In the genomic region with DNA sequence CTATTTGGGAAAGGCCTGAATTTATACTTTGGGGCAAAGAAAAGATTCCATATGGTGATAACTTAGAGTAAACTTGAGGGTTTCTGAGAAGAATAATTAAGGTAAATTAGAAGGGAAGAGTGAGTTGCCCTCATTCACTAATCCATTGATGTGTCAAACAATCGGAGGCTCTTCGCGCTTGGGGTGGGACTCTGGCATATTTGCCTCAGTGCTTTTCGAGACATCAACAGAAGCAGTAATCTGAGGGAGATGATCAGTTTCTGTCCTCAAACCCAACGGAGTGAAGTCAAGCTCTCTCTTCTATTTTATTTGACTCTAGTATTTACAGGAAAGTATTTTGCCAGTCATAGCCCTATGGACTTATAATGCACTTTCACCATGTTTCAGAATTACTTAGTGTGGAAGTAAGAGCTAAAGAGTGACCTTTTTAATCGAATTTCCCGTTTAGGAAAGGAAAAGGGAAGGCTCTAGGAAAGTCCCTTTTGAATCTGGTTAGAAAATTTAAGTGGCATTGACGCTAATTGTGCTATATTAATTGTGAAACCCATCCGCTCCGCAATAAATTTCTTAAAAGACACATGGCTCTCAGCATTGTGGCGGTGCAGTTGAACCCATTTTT, we compare ENCODE assay signal across 8 cellular contexts. TPM values are rescaled to one million over a fixed set of nuclear protein-coding genes. Genes with fewer than 3 reads are reported as not detected.
DNase-seq lines count a peak whose midpoint lies in the region; ATAC-seq and TF ChIP-seq lines count a peak whose summit lies in the region.

No MANE protein-coding gene starts in this region.

- intact Hi-C loops in colonic mucosa (cut with DNase I): no loop called here

- peak overlapping the region; percentile 5 for H3K27ac ChIP-seq in CD4-positive, CD25-positive, alpha-beta regulatory T cell (ENCODE audit: insufficient read depth, low read length, poor library complexity, severe bottlenecking)
- peak overlapping the region; percentile 96 for H3K27ac ChIP-seq in colonic mucosa
- H3K27ac ChIP-seq in muscle layer of duodenum (ENCODE audit: low read length): peak overlapping the region; percentile 94

- peaks cover under 1 to 55% (median 31%) of the 10 kb centered on the region in 4 donors for H3K4me1 Mint-ChIP-seq in CD4-positive, CD25-positive, alpha-beta regulatory T cell

- H2AFZ ChIP-seq in Loucy (ENCODE audit: low read length): no peak overlapping the region

- ATAC-seq in CD4-positive, CD25-positive, alpha-beta regulatory T cell (ENCODE audit: low read depth in 2 of 2): no peak
- ATAC-seq in GM18519 (IDR thresholded peaks at IDR 0.05; ENCODE audit: low FRiP score, unreplicated experiment): no peak

- peaks cover 57% of the 10 kb centered on the region for H4K20me1 ChIP-seq in Loucy (ENCODE audit: insufficient read depth, low read length, poor library complexity, severe bottlenecking)

- H3K4me3 Mint-ChIP-seq in CD4-positive, CD25-positive, alpha-beta regulatory T cell: peak overlapping the region; percentile 93 to 98 (median 95)

- peaks cover 0 to 2% (median 0%) of the 10 kb centered on the region in 7 donors for H3K9me3 Mint-ChIP-seq in CD4-positive, CD25-positive, alpha-beta regulatory T cell

- H3K27ac Mint-ChIP-seq in CD4-positive, CD25-positive, alpha-beta regulatory T cell: peak overlapping the region; percentile 60 to 98 (median 92)

- H3K4me1 ChIP-seq in CD4-positive, CD25-positive, alpha-beta regulatory T cell (ENCODE audit: control insufficient read depth, insufficient read depth, low read length, poor library complexity, severe bottlenecking): peaks cover 44% of the 10 kb centered on the region
- H3K4me1 ChIP-seq in Loucy (ENCODE audit: insufficient read depth, low read length, poor library complexity, severe bottlenecking) (peaks cover 15% of the 10 kb centered on the region), colonic mucosa (peaks cover 4% of the 10 kb centered on the region), muscle layer of duodenum (ENCODE audit: control insufficient read depth in 1 of 2, insufficient read depth in 2 of 2, low read length in 2 of 2) (peaks cover 0 to 37% of the 10 kb centered on the region in 2 donors)

- H3K27me3 ChIP-seq in CD4-positive, CD25-positive, alpha-beta regulatory T cell (ENCODE audit: control insufficient read depth, insufficient read depth, low read length): no peaks in the 10 kb centered on the region
- H3K27me3 ChIP-seq in Loucy (ENCODE audit: insufficient read depth, low read length, poor library complexity, severe bottlenecking) (no peaks in the 10 kb centered on the region), colonic mucosa (no peaks in the 10 kb centered on the region), muscle layer of duodenum (ENCODE audit: low read depth, low read length) (no peaks in the 10 kb centered on the region)

- no peak for TF ChIP-seq CTCF in Loucy (conservative IDR thresholded peaks at IDR 0.05; ENCODE audit: low read length)
- TF ChIP-seq CTCF in colonic mucosa (IDR thresholded peaks at IDR 0.05): no peak

- H3K9ac ChIP-seq in Loucy (ENCODE audit: low read depth, low read length, poor library complexity, severe bottlenecking): peak overlapping the region; percentile 89
- H3K9ac ChIP-seq in colonic mucosa (ENCODE audit: low read depth in 2 of 2, low read length in 2 of 2): peak overlapping the region; percentile 36 to 89

- peak overlapping the region; percentile 100 for H3K4me3 ChIP-seq in CD4-positive, CD25-positive, alpha-beta regulatory T cell (ENCODE audit: low read depth, low read length)
- peak overlapping the region; percentile 93 for H3K4me3 ChIP-seq in Loucy (ENCODE audit: low read length, poor library complexity, severe bottlenecking)
- H3K4me3 ChIP-seq in colonic mucosa: peak overlapping the region; percentile 61
- peak overlapping the region; percentile 90 to 100 for H3K4me3 ChIP-seq in muscle layer of duodenum (ENCODE audit: low read depth in 1 of 2, low read length in 2 of 2)

- no peaks in the 10 kb centered on the region for H3K9me2 ChIP-seq in Loucy (replicated peaks; ENCODE audit: low read depth, low read length)

- H3K4me2 ChIP-seq in Loucy (ENCODE audit: low read depth, low read length, poor library complexity, severe bottlenecking): peak overlapping the region; percentile 95

- peaks cover 2% of the 10 kb centered on the region for H3K36me3 Mint-ChIP-seq in CD4-positive, CD25-positive, alpha-beta regulatory T cell

- H3K9me3 ChIP-seq in CD4-positive, CD25-positive, alpha-beta regulatory T cell (ENCODE audit: control insufficient read depth in 2 of 2, low read length in 2 of 2): no peaks in the 10 kb centered on the region
- H3K9me3 ChIP-seq in Loucy (ENCODE audit: insufficient read depth, low read depth, low read length) (no peaks in the 10 kb centered on the region), colonic mucosa (no peaks in the 10 kb centered on the region), muscle layer of duodenum (ENCODE audit: control insufficient read depth in 1 of 2, low read length in 2 of 2) (no peaks in the 10 kb centered on the region)

- H3K27me3 Mint-ChIP-seq in CD4-positive, CD25-positive, alpha-beta regulatory T cell: no peaks in the 10 kb centered on the region

- H3K36me3 ChIP-seq in CD4-positive, CD25-positive, alpha-beta regulatory T cell (ENCODE audit: control insufficient read depth, insufficient read depth, low read length): peaks cover 4% of the 10 kb centered on the region
- H3K36me3 ChIP-seq in Loucy (ENCODE audit: insufficient read depth, low read length) (no peaks in the 10 kb centered on the region), colonic mucosa (no peaks in the 10 kb centered on the region), muscle layer of duodenum (ENCODE audit: control insufficient read depth in 1 of 2, insufficient read depth in 2 of 2, low read length in 2 of 2) (peaks cover 0 to 6% of the 10 kb centered on the region in 2 donors)

- peak in 1 of 3 donors; percentile 21 for DNase-seq in CD4-positive, CD25-positive, alpha-beta regulatory T cell
- DNase-seq in colonic mucosa (no peak), SK-N-DZ (ENCODE audit: low spot score) (no peak)
- DNase-seq in effector CD8-positive, alpha-beta T cell (lab: John Stamatoyannopoulos, UW): no peak
- DNase-seq in stimulated activated CD4-positive, alpha-beta T cell treated with anti-CD3 and anti-CD28 coated beads, Interleukin-1b, Interleukin-23, amount 100 ng/mL, for 48 hours: no peak

- H3F3A ChIP-seq in Loucy (ENCODE audit: low read depth): no peaks in the 10 kb centered on the region

- H3K79me2 ChIP-seq in Loucy (ENCODE audit: insufficient read depth, low read length): peaks cover 62% of the 10 kb centered on the region

RNA-seq across cellular contexts. Expression of gene RAB10, which starts 1.3 kb away (rescaled TPM):
- 40.8 TPM for total RNA-seq in CD4-positive, CD25-positive, alpha-beta regulatory T cell
- polyA plus RNA-seq in CD4-positive, CD25-positive, alpha-beta regulatory T cell: 100 to 1,000 TPM in 3 of 4 donors, 10 to 100 TPM in 1; 94.0 to 132 (median 115) TPM
- total RNA-seq in colonic mucosa: 100 to 1,000 TPM; 195 to 206 TPM
- 62.8 and 89.0 TPM in 2 replicates for polyA plus RNA-seq in SK-N-DZ (2014; cell fraction: cytosol; rRNA removed)
- polyA plus RNA-seq in SK-N-DZ (2014; cell fraction: nucleus; rRNA removed): 24.8 and 32.8 TPM in 2 replicates

RNA-seq across cellular contexts. Expression of gene KIF3C, which starts 52.9 kb away (rescaled TPM):
- 6.6 TPM for total RNA-seq in CD4-positive, CD25-positive, alpha-beta regulatory T cell
- 1 to 10 TPM in 1 of 4 donors, under 1 TPM in 3; 0.07 to 1.2 (median 0.68) TPM for polyA plus RNA-seq in CD4-positive, CD25-positive, alpha-beta regulatory T cell
- total RNA-seq in colonic mucosa: 1 to 10 TPM; 4.0 to 4.2 TPM
- polyA plus RNA-seq in SK-N-DZ (2014; cell fraction: cytosol; rRNA removed): 12.0 and 16.5 TPM in 2 replicates
- 6.2 and 7.4 TPM in 2 replicates for polyA plus RNA-seq in SK-N-DZ (2014; cell fraction: nucleus; rRNA removed)

Comparison
In these comparisons a context has a peak if more than half of its experiments do, and no peak if none do; other contexts are left out.
1. H3K27ac ChIP-seq: peak in every context shown above with its lines; median percentile 96 in colonic mucosa; 94 in muscle layer of duodenum; 5 in CD4-positive, CD25-positive, alpha-beta regulatory T cell.